11 cellular contexts compared by ENCODE assay signal in genomic region chr16:86578056-86578455, GRCh38. TPM values are rescaled to one million over a fixed set of nuclear protein-coding genes. Genes with fewer than 3 reads are reported as not detected.
DNase-seq lines count a peak whose midpoint lies in the region; ATAC-seq, FAIRE-seq and TF ChIP-seq lines count a peak whose summit lies in the region.
"Had no signal": no experiment of that assay in that cellular context is flagged by ENCODE, and none has a peak within 500 bp of the region (broad histone marks: within the 10 kb centered on the region; RNA-seq: fewer than 3 reads in every experiment).

No MANE protein-coding gene starts in this region.

- no peaks in the 10 kb centered on the region for H4K20me1 ChIP-seq in smooth muscle cell (ENCODE audit: low read depth)

- peaks cover 4% of the 10 kb centered on the region for H3K27me3 ChIP-seq in smooth muscle cell (ENCODE audit: low read depth)

- H3K9ac ChIP-seq in kidney (ENCODE audit: low read length in 2 of 2) (peak overlapping the region in 1 of 2 donors; percentile 26), smooth muscle cell (ENCODE audit: low read depth) (no peak overlapping the region)

- H3K4me3 ChIP-seq in astrocyte of the spinal cord (ENCODE audit: low read depth, low read length) (peak overlapping the region; percentile 78), kidney (ENCODE audit: low read length in 2 of 2) (no peak overlapping the region), smooth muscle cell (peak overlapping the region; percentile 53)

- no peaks in the 10 kb centered on the region for H3K9me3 Mint-ChIP-seq in HFFc6

- H3K4me2 ChIP-seq in smooth muscle cell: peak overlapping the region; percentile 91

- H3K4me1 ChIP-seq in kidney (ENCODE audit: control insufficient read depth in 1 of 2, insufficient read depth in 1 of 2, low read depth in 1 of 2, low read length in 2 of 2) (peaks cover 0 to 8% of the 10 kb centered on the region in 2 donors), smooth muscle cell (ENCODE audit: low read depth) (peaks cover 22% of the 10 kb centered on the region)

- peak overlapping the region; percentile 76 to 85 for H3K27ac ChIP-seq in kidney (ENCODE audit: low read depth in 2 of 2, low read length in 2 of 2)
- peak overlapping the region; percentile 59 for H3K27ac ChIP-seq in smooth muscle cell (ENCODE audit: low read depth)
- H3K27ac ChIP-seq: neutrophil had no signal

- FAIRE-seq in kidney (lab: Jason Lieb, UNC): no peak
- FAIRE-seq: colon had no signal

- in situ Hi-C loops in astrocyte of the spinal cord (cut with HindIII; ENCODE audit: low sequenced_read_pairs): no loop called here

- intact Hi-C loops in kidney (cut with DNase I): no loop called here

- H3K9me3 ChIP-seq in kidney (ENCODE audit: control insufficient read depth in 1 of 2, low read length in 2 of 2) (no peaks in the 10 kb centered on the region), smooth muscle cell (replicated peaks; ENCODE audit: low read depth) (no peaks in the 10 kb centered on the region)
- H3K9me3 ChIP-seq: neutrophil had no signal

- peaks cover 12% of the 10 kb centered on the region for H3K36me3 Mint-ChIP-seq in HFFc6 (ENCODE audit: low read depth)

- no peak for TF ChIP-seq CTCF in HFFc6 (IDR thresholded peaks at IDR 0.05)
- no peak for TF ChIP-seq CTCF in astrocyte of the spinal cord (IDR thresholded peaks at IDR 0.05; ENCODE audit: low read depth, low read length)
- no peak for TF ChIP-seq CTCF in kidney (IDR thresholded peaks at IDR 0.05; ENCODE audit: borderline replicate concordance, extremely low read depth, insufficient read depth)
- no peak for TF ChIP-seq CTCF in smooth muscle cell (IDR thresholded peaks at IDR 0.05; ENCODE audit: borderline replicate concordance, insufficient read depth, poor library complexity, severe bottlenecking)

- H2AFZ ChIP-seq in smooth muscle cell (ENCODE audit: low read depth): no peak overlapping the region

- peak overlapping the region; percentile 93 for H3K4me3 Mint-ChIP-seq in HFFc6

- peak; percentile 84 for DNase-seq in HFFc6
- peak; percentile 92 for DNase-seq in astrocyte of the spinal cord (ENCODE audit: low read depth, low spot score)
- DNase-seq in kidney: no peak
- DNase-seq in smooth muscle cell (lab: John Stamatoyannopoulos, UW; ENCODE audit: unreplicated experiment): no peak
- DNase-seq in SHP77 (lab: John Stamatoyannopoulos, UW): no peak
- DNase-seq in activated naive CD4-positive, alpha-beta T cell treated with anti-CD3 and anti-CD28 coated beads, Interleukin-2, amount 50 U/mL, for 16 hours: no peak
- DNase-seq: stimulated activated CD4-positive, alpha-beta T cell treated with anti-CD3 and anti-CD28 coated beads, Interleukin-4, amount 100 ng/mL, for 4 hours had no signal

- H3F3A ChIP-seq in smooth muscle cell (ENCODE audit: low read depth): peaks cover 6% of the 10 kb centered on the region

- no peak for ATAC-seq in HG03565 (IDR thresholded peaks at IDR 0.05; ENCODE audit: unreplicated experiment)
- no peak for ATAC-seq in HG03439 (IDR thresholded peaks at IDR 0.05; ENCODE audit: unreplicated experiment)

- peaks cover 56% of the 10 kb centered on the region for H3K4me1 Mint-ChIP-seq in HFFc6 (ENCODE audit: low read depth)

- no peaks in the 10 kb centered on the region for H3K36me3 ChIP-seq in kidney (ENCODE audit: control insufficient read depth in 1 of 2, insufficient read depth in 2 of 2, low read length in 2 of 2)
- H3K36me3 ChIP-seq in smooth muscle cell (ENCODE audit: low read depth): no peaks in the 10 kb centered on the region
- H3K36me3 ChIP-seq: neutrophil had no signal

- peaks cover 2% of the 10 kb centered on the region for H3K27me3 Mint-ChIP-seq in HFFc6 (ENCODE audit: insufficient read depth)

- H3K27ac Mint-ChIP-seq in HFFc6: peak overlapping the region; percentile 96

- WGBS in smooth muscle cell (ENCODE audit: low lambda C conversion rate): 21% methylated on average over 10 of the region's 10 CpGs

- H3K79me2 ChIP-seq in smooth muscle cell (ENCODE audit: low read depth): no peaks in the 10 kb centered on the region

RNA-seq across cellular contexts. Expression of gene FOXL1, which starts 0.3 kb away (rescaled TPM):
- total RNA-seq in HFFc6 (2021; fragmentation: NEBNext Ultra II Directional; extraction: Animal tissue kit (Norgen Biotek cat#: 25700)): 10 to 100 TPM; 20.2 to 25.3 (median 21.6) TPM
- total RNA-seq in kidney: 2.0 TPM
- polyA plus RNA-seq in kidney (ENCODE audit: insufficient read depth, low read depth, low replicate concordance): 0.52 TPM
- total RNA-seq in smooth muscle cell: 4.6 and 6.8 TPM in 2 replicates
- 3.8 and 5.4 TPM in 2 replicates for polyA plus RNA-seq in smooth muscle cell

RNA-seq across cellular contexts. Expression of gene FOXC2, which starts 11.4 kb away (rescaled TPM):
- 1 to 10 TPM; 6.3 to 8.4 (median 7.9) TPM for total RNA-seq in HFFc6 (2021; fragmentation: NEBNext Ultra II Directional; extraction: Animal tissue kit (Norgen Biotek cat#: 25700))
- 6.3 TPM for total RNA-seq in kidney
- polyA plus RNA-seq in kidney (ENCODE audit: insufficient read depth, low read depth, low replicate concordance): 3.8 TPM
- 2.7 and 2.8 TPM in 2 replicates for total RNA-seq in smooth muscle cell
- 18.0 and 18.1 TPM in 2 replicates for polyA plus RNA-seq in smooth muscle cell

RNA-seq across cellular contexts. Expression of gene MTHFSD, which starts 23.0 kb away (rescaled TPM):
- total RNA-seq in HFFc6 (2021; fragmentation: NEBNext Ultra II Directional; extraction: Animal tissue kit (Norgen Biotek cat#: 25700)): 10 to 100 TPM; 16.8 to 18.6 (median 17.0) TPM
- total RNA-seq in kidney (26.2 TPM), smooth muscle cell (14.7 and 23.0 TPM in 2 replicates)
- polyA plus RNA-seq in kidney (ENCODE audit: insufficient read depth, low read depth, low replicate concordance) (11.3 TPM), smooth muscle cell (13.3 and 16.5 TPM in 2 replicates)

Comparison
In these comparisons a context has a peak if more than half of its experiments do, and no peak if none do; other contexts are left out.
1. DNase-seq: peak in HFFc6 (single experiment) and astrocyte of the spinal cord (single experiment); none in kidney (single experiment), smooth muscle cell (single experiment), SHP77 (0 of 2) and activated naive CD4-positive, alpha-beta T cell treated with anti-CD3 and anti-CD28 coated beads, Interleukin-2, amount 50 U/mL, for 16 hours (single experiment).
2. H3K4me3 ChIP-seq: peak in astrocyte of the spinal cord (single experiment) and smooth muscle cell (single experiment); none in kidney (0 of 2).